Comparison of ENCODE assay signal across 10 cellular contexts in the genomic region with DNA sequence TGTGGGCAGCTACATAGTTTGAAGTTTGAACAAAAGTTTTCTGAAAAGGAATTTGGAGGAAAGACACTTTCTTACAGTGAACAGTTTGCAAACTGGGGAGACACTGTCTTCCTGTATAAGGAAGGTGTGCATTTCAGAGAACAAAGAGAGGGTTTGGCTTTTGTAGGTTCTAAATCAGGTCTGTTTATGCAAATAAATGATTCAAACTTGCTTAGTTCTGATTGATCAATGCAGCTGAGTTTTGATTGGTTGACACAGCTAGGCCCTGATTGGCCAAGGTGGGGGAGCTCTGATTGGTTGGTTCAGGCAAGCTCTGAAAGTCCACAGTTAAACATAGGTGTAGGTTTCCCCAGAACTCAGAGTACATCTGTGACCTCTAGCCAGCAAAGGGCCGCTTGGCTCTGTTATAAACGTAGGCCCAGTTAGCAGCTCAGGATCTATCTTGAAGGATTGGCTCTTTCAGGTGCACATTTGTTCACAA.
DNase-seq lines count a peak whose midpoint lies in the region; ATAC-seq, FAIRE-seq and TF ChIP-seq lines count a peak whose summit lies in the region.
"Had no signal": no experiment of that assay in that cellular context is flagged by ENCODE, and none has a peak within 500 bp of the region (broad histone marks: within the 10 kb centered on the region; RNA-seq: fewer than 3 reads in every experiment).

No MANE protein-coding gene starts in this region.

- H3K36me3 ChIP-seq in KMS-11 (ENCODE audit: insufficient read depth) (no peaks in the 10 kb centered on the region), parathyroid adenoma (ENCODE audit: control insufficient read depth, insufficient read depth, low read length) (no peaks in the 10 kb centered on the region), small intestine (ENCODE audit: control insufficient read depth in 2 of 2, insufficient read depth in 2 of 2, low read length in 2 of 2) (no peaks in the 10 kb centered on the region), testis (ENCODE audit: low read depth, missing control alignments) (no peaks in the 10 kb centered on the region)

- no peaks in the 10 kb centered on the region for H3K9me3 ChIP-seq in parathyroid adenoma (ENCODE audit: control insufficient read depth, low read length)
- H3K9me3 ChIP-seq in small intestine (ENCODE audit: control insufficient read depth, low read depth), result no peaks in the 10 kb centered on the region
- H3K9me3 ChIP-seq in testis, result no peaks in the 10 kb centered on the region

- peak overlapping the region; percentile 66 for H3K4me3 Mint-ChIP-seq in activated CD4-positive, alpha-beta T cell treated with anti-CD3 and anti-CD28 coated beads, Interleukin-2, amount 10 ng/mL, durations not matched to agents 24 days and 14 days

- 85 to 96% (median 86%) methylated on average over 2 of the region's 2 CpGs for WGBS in small intestine, 3 donors
- 62 to 76% methylated on average over 2 of the region's 2 CpGs for WGBS in testis, 2 donors

- no peaks in the 10 kb centered on the region for H4K20me1 ChIP-seq in KMS-11 (ENCODE audit: insufficient read depth)

- peaks cover 20% of the 10 kb centered on the region for H3K9me3 Mint-ChIP-seq in activated CD4-positive, alpha-beta T cell treated with anti-CD3 and anti-CD28 coated beads, Interleukin-2, amount 10 ng/mL, durations not matched to agents 24 days and 14 days

- H3K27me3 ChIP-seq in KMS-11 (ENCODE audit: insufficient read depth, low read depth) (no peaks in the 10 kb centered on the region), parathyroid adenoma (ENCODE audit: control insufficient read depth, insufficient read depth, low read length) (no peaks in the 10 kb centered on the region), small intestine (ENCODE audit: control insufficient read depth in 2 of 2, insufficient read depth in 2 of 2, low read length in 2 of 2) (no peaks in the 10 kb centered on the region), testis (no peaks in the 10 kb centered on the region)

- H3K4me3 ChIP-seq in KMS-11 (IDR thresholded peaks at IDR 0.05; ENCODE audit: insufficient read depth, low read depth, low read length) (no peak overlapping the region), parathyroid adenoma (ENCODE audit: low read depth, low read length) (no peak overlapping the region), small intestine (ENCODE audit: low read depth in 1 of 2, low read length in 2 of 2) (no peak overlapping the region), testis (no peak overlapping the region)

- peak overlapping the region; percentile 90 for H3K27ac Mint-ChIP-seq in activated CD4-positive, alpha-beta T cell treated with anti-CD3 and anti-CD28 coated beads, Interleukin-2, amount 10 ng/mL, durations not matched to agents 24 days and 14 days

- H3K9ac ChIP-seq in KMS-11 (peak overlapping the region; percentile 96), parathyroid adenoma (no peak overlapping the region)

- peaks cover 12% of the 10 kb centered on the region for H3K36me3 Mint-ChIP-seq in activated CD4-positive, alpha-beta T cell treated with anti-CD3 and anti-CD28 coated beads, Interleukin-2, amount 10 ng/mL, durations not matched to agents 24 days and 14 days (ENCODE audit: low read depth)

- TF ChIP-seq CTCF in KMS-11 (conservative IDR thresholded peaks at IDR 0.05; ENCODE audit: low read depth, low read length), result no peak
- no peak for TF ChIP-seq CTCF in parathyroid adenoma (IDR thresholded peaks at IDR 0.05)
- no peak for TF ChIP-seq CTCF in testis (IDR thresholded peaks at IDR 0.05)

- H3K4me2 ChIP-seq in KMS-11, result peak overlapping the region; percentile 93
- H3K4me2 ChIP-seq in parathyroid adenoma (ENCODE audit: low read length), result no peak overlapping the region

- H3K4me1 Mint-ChIP-seq in activated CD4-positive, alpha-beta T cell treated with anti-CD3 and anti-CD28 coated beads, Interleukin-2, amount 10 ng/mL, durations not matched to agents 24 days and 14 days, result peaks cover 61% of the 10 kb centered on the region

- H3K79me2 ChIP-seq in KMS-11 (ENCODE audit: insufficient read depth, low read depth) (no peaks in the 10 kb centered on the region; the same call in 1 of the 2 replicates), parathyroid adenoma (no peaks in the 10 kb centered on the region)

- intact Hi-C loops in activated CD4-positive, alpha-beta T cell treated with anti-CD3 and anti-CD28 coated beads, Interleukin-2, amount 10 ng/mL, durations not matched to agents 24 days and 14 days (cut with micrococcal nuclease), result loop anchor here (1.0 to 5.0 kb wide), 4 partner anchors 8 to 302 kb away; no protein-coding TSS in a partner anchor
- intact Hi-C loops in testis (cut with DNase I; ENCODE audit: low total_unique reads), result no loop called here

- H3K4me1 ChIP-seq in KMS-11 (ENCODE audit: low read depth, poor library complexity, severe bottlenecking), result peaks cover 83% of the 10 kb centered on the region
- H3K4me1 ChIP-seq in parathyroid adenoma, result peaks cover 12% of the 10 kb centered on the region
- no peaks in the 10 kb centered on the region for H3K4me1 ChIP-seq in small intestine (ENCODE audit: control insufficient read depth in 2 of 2, insufficient read depth in 1 of 2, low read depth in 1 of 2, low read length in 1 of 2)
- no peaks in the 10 kb centered on the region for H3K4me1 ChIP-seq in testis

- no peak for FAIRE-seq in small intestine (lab: Jason Lieb, UNC)

- H2AFZ ChIP-seq in KMS-11 (ENCODE audit: low read depth) (no peak overlapping the region), parathyroid adenoma (peak overlapping the region; percentile 22)

- TF ChIP-seq POLR2A in testis (IDR thresholded peaks at IDR 0.05), result no peak

- no peaks in the 10 kb centered on the region for H3K27me3 Mint-ChIP-seq in activated CD4-positive, alpha-beta T cell treated with anti-CD3 and anti-CD28 coated beads, Interleukin-2, amount 10 ng/mL, durations not matched to agents 24 days and 14 days

- peak; percentile 33 for ATAC-seq in GM21786 (IDR thresholded peaks at IDR 0.05; ENCODE audit: unreplicated experiment)
- ATAC-seq: left colon had no signal

- DNase-seq in activated CD4-positive, alpha-beta T cell treated with anti-CD3 and anti-CD28 coated beads, Interleukin-2, amount 10 ng/mL, durations not matched to agents 24 days and 14 days, result peak; percentile 74
- DNase-seq in activated CD4-positive, alpha-beta T cell treated with anti-CD3 and anti-CD28 coated beads, Interleukin-2, amount 50 U/mL, for 1 hour, result no peak
- DNase-seq in small intestine (no peak), testis (no peak), NCI-H1092 treated with DMSO at 0.1 percent for 48 hours (lab: John Stamatoyannopoulos, UW) (no peak)
- DNase-seq: dermis blood vessel endothelial cell, left colon had no signal

- H3K27ac ChIP-seq in KMS-11, result peak overlapping the region; percentile 99
- peak overlapping the region; percentile 75 for H3K27ac ChIP-seq in parathyroid adenoma
- H3K27ac ChIP-seq in small intestine (ENCODE audit: low read depth in 1 of 2, low read length in 1 of 2), result peak overlapping the region in 1 of 2 donors; percentile 69
- H3K27ac ChIP-seq in testis, result no peak overlapping the region

Comparison
In these comparisons a context has a peak if more than half of its experiments do, and no peak if none do; other contexts are left out.
1. H3K27ac ChIP-seq: peak in KMS-11 (single experiment) and parathyroid adenoma (single experiment); none in testis (0 of 2).